In the genomic region with DNA sequence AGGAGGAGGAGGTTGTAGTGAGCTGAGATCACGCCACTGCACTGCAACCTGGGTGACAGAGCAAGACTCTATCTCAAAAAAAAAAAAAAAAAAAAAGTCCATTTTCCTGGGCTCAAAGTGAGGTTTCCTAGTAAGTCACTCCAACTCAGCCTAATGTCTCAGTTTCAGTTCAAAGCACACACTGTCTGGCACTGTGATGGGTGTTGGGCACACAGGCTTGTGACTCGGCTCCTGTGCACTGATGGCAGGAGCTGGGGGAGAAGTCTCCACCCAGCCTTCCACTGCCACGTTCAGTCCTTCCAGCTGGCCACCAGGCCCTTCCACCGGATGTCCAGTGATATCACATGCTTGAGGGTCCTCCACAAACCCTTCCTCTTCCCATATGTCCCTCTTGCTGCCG, we compare ENCODE assay signal across 14 cellular contexts.
DNase-seq lines count a peak whose midpoint lies in the region; ATAC-seq, FAIRE-seq and TF ChIP-seq lines count a peak whose summit lies in the region.
"Had no signal": no experiment of that assay in that cellular context is flagged by ENCODE, and none has a peak within 500 bp of the region (broad histone marks: within the 10 kb centered on the region; RNA-seq: fewer than 3 reads in every experiment).

No MANE protein-coding gene starts in this region.

- no peaks in the 10 kb centered on the region for H3K36me3 ChIP-seq in SK-N-SH (replicated peaks in 1 of 2; ENCODE audit: control insufficient read depth in 1 of 2, insufficient read depth in 2 of 2, low read length in 1 of 2)
- no peaks in the 10 kb centered on the region for H3K36me3 ChIP-seq in H1 (ENCODE audit: control insufficient read depth in 2 of 4, insufficient read depth in 4 of 4, low read length in 3 of 4)
- H3K36me3 ChIP-seq in neuronal stem cell (replicated peaks in 1 of 2; ENCODE audit: control insufficient read depth in 2 of 2, insufficient read depth in 2 of 2, low read length in 2 of 2), result no peaks in the 10 kb centered on the region
- no peaks in the 10 kb centered on the region for H3K36me3 ChIP-seq in adrenal gland (replicated peaks in 1 of 2)

- no peak for FAIRE-seq in H1 (lab: Jason Lieb, UNC)
- FAIRE-seq: GM12878, GM18507 had no signal

- H3K4me3 ChIP-seq in SK-N-SH (ENCODE audit: low read depth in 2 of 2, low read length in 1 of 2) (no peak overlapping the region), H1 (ENCODE audit: extremely low read depth in 1 of 4, insufficient read depth in 2 of 4, low read depth in 3 of 4, low read length in 4 of 4) (no peak overlapping the region), neuronal stem cell (ENCODE audit: low read length in 2 of 2) (no peak overlapping the region), adrenal gland (no peak overlapping the region)
- H3K4me3 ChIP-seq: GM12878, GM23248 had no signal

- H2BK120ac ChIP-seq in H1 (replicated peaks; ENCODE audit: low read depth, low read length) (no peak overlapping the region), neuronal stem cell (ENCODE audit: low read depth, low read length) (no peak overlapping the region)

- 0 out of 2 replicates have a peak overlapping the region, but pooled peaks have one; percentile 42 for H4K8ac ChIP-seq in H1 (ENCODE audit: extremely low read depth, insufficient read depth, low read length)
- H4K8ac ChIP-seq in neuronal stem cell (ENCODE audit: low read depth, low read length), result no peak overlapping the region

- H3K4me3 Mint-ChIP-seq in stimulated activated memory B cell treated with anti-CD40 and anti-IgM and Interleukin-4, amounts not matched to agents 10 μg/mL and 1 μg/mL and 100 μg/mL, for 72 hours, result no peak overlapping the region
- H3K4me3 Mint-ChIP-seq: CD4-positive, alpha-beta T cell; H9 had no signal

- H3K4ac ChIP-seq in H1 (replicated peaks; ENCODE audit: insufficient read length, low read depth, low read length) (no peak overlapping the region), neuronal stem cell (ENCODE audit: low read length) (no peak overlapping the region)

- H3K9me3 ChIP-seq in SK-N-SH, result no peaks in the 10 kb centered on the region
- H3K9me3 ChIP-seq in H1 (ENCODE audit: insufficient read depth in 2 of 2, low read depth in 1 of 2, low read length in 1 of 2), result no peaks in the 10 kb centered on the region
- H3K9me3 ChIP-seq in neuronal stem cell (replicated peaks in 1 of 2; ENCODE audit: control insufficient read depth in 2 of 2, insufficient read depth in 1 of 2, low read depth in 1 of 2, low read length in 2 of 2), result no peaks in the 10 kb centered on the region
- no peaks in the 10 kb centered on the region for H3K9me3 ChIP-seq in adrenal gland (replicated peaks in 1 of 3)

- ATAC-seq in SK-N-SH treated with all-trans-retinoic acid at 6 μM for 48 hours, result no peak
- no peak for ATAC-seq in stimulated activated memory B cell treated with anti-CD40 and anti-IgM and Interleukin-4, amounts not matched to agents 10 μg/mL and 1 μg/mL and 100 μg/mL, for 72 hours
- ATAC-seq: GM12878 had no signal

- no peak overlapping the region for H4K5ac ChIP-seq in H1 (ENCODE audit: insufficient read length, low read depth, low read length)

- intact Hi-C loops in adrenal gland (cut with DNase I), result no loop called here

- no peak overlapping the region for H3K14ac ChIP-seq in H1 (ENCODE audit: insufficient read length)
- no peak overlapping the region for H3K14ac ChIP-seq in neuronal stem cell (ENCODE audit: low read length)

- no peak overlapping the region for H2BK20ac ChIP-seq in H1 (ENCODE audit: low read length)

- no peaks in the 10 kb centered on the region for H3K9me2 ChIP-seq in SK-N-SH

- H3K36me3 Mint-ChIP-seq in stimulated activated memory B cell treated with anti-CD40 and anti-IgM and Interleukin-4, amounts not matched to agents 10 μg/mL and 1 μg/mL and 100 μg/mL, for 72 hours, result no peaks in the 10 kb centered on the region

- H2BK12ac ChIP-seq in H1 (ENCODE audit: low read depth, low read length) (0 out of 2 replicates have a peak overlapping the region, but pooled peaks have one; percentile 80), neuronal stem cell (ENCODE audit: low read length) (peak overlapping the region; percentile 69)

- TF ChIP-seq CTCF in SK-N-SH (IDR thresholded peaks at IDR 0.05) (no peak), H1 (IDR thresholded peaks at IDR 0.05; ENCODE audit: control extremely low read depth in 1 of 3, insufficient read depth in 1 of 3, low read depth in 1 of 3, low read length in 3 of 3) (no peak), adrenal gland (IDR thresholded peaks at IDR 0.05) (no peak)

- H3K27me3 ChIP-seq in SK-N-SH (ENCODE audit: insufficient read depth) (peaks cover under 1% of the 10 kb centered on the region; the same call in 1 of the 2 replicates), H1 (replicated peaks in 1 of 4; ENCODE audit: control insufficient read depth in 3 of 4, extremely low read depth in 1 of 4, insufficient read depth in 3 of 4, low read length in 3 of 4) (no peaks in the 10 kb centered on the region), neuronal stem cell (ENCODE audit: control insufficient read depth in 3 of 3, insufficient read depth in 3 of 3, low read depth in 1 of 3, low read length in 3 of 3) (peaks cover 0 to 12% (median 0%) of the 10 kb centered on the region in 3 experiments), adrenal gland (no peaks in the 10 kb centered on the region)

- H3K23me2 ChIP-seq in H1 (ENCODE audit: low read depth, low read length), result no peaks in the 10 kb centered on the region; the same call in 1 of the 2 replicates

- TF ChIP-seq RAD21 in SK-N-SH (IDR thresholded peaks at IDR 0.05; ENCODE audit: low read length) (no peak), H1 (IDR thresholded peaks at IDR 0.05 in 1 of 2, conservative IDR thresholded peaks at IDR 0.05 in 1 of 2; ENCODE audit: low read depth in 2 of 2, low read length in 2 of 2) (no peak)

- H3K79me1 ChIP-seq in H1 (ENCODE audit: low read depth, low read length), result no peaks in the 10 kb centered on the region
- no peaks in the 10 kb centered on the region for H3K79me1 ChIP-seq in neuronal stem cell (ENCODE audit: low read depth, low read length)

- H3K27ac Mint-ChIP-seq in stimulated activated memory B cell treated with anti-CD40 and anti-IgM and Interleukin-4, amounts not matched to agents 10 μg/mL and 1 μg/mL and 100 μg/mL, for 72 hours, result no peak overlapping the region
- H3K27ac Mint-ChIP-seq: CD4-positive, alpha-beta T cell had no signal

- no peaks in the 10 kb centered on the region for H3K9me3 Mint-ChIP-seq in stimulated activated memory B cell treated with anti-CD40 and anti-IgM and Interleukin-4, amounts not matched to agents 10 μg/mL and 1 μg/mL and 100 μg/mL, for 72 hours
- H3K9me3 Mint-ChIP-seq: CD4-positive, alpha-beta T cell; H9 had no signal

- TF ChIP-seq EP300 in SK-N-SH (IDR thresholded peaks at IDR 0.05; ENCODE audit: borderline replicate concordance in 1 of 2, low read depth in 1 of 2, low read length in 1 of 2) (no peak), H1 (IDR thresholded peaks at IDR 0.05; ENCODE audit: borderline replicate concordance in 1 of 2, low read depth in 2 of 2, low read length in 2 of 2) (no peak)

- H2BK15ac ChIP-seq in H1 (ENCODE audit: low read length), result peak overlapping the region; percentile 55; the same call in 1 of the 2 replicates
- H2BK15ac ChIP-seq in neuronal stem cell (ENCODE audit: low read length), result peak overlapping the region; percentile 68

- H3K4me1 Mint-ChIP-seq in stimulated activated memory B cell treated with anti-CD40 and anti-IgM and Interleukin-4, amounts not matched to agents 10 μg/mL and 1 μg/mL and 100 μg/mL, for 72 hours, result peaks cover 5% of the 10 kb centered on the region

- H3K79me2 ChIP-seq in SK-N-SH (ENCODE audit: insufficient read depth), result no peaks in the 10 kb centered on the region
- H3K79me2 ChIP-seq in H1 (ENCODE audit: control insufficient read depth in 1 of 2, insufficient read depth in 2 of 2, low read length in 2 of 2), result no peaks in the 10 kb centered on the region

- 49% methylated on average over 5 of the region's 5 CpGs for WGBS in SK-N-SH (ENCODE audit: low lambda C conversion rate)
- 80% methylated on average over 5 of the region's 5 CpGs; no CpG with 5 or more reads in 1 of the 2 experiments for WGBS in H1 (ENCODE audit: extremely low coverage in 1 of 2, insufficient coverage in 1 of 2, insufficient read length in 1 of 2, insufficient replicate concordance in 2 of 2, low coverage in 1 of 2, low lambda C conversion rate in 2 of 2, missing lambda C conversion rate in 1 of 2), 2 experiments
- WGBS in neuronal stem cell (ENCODE audit: extremely low coverage in 2 of 2, insufficient read length in 2 of 2, insufficient replicate concordance in 1 of 2), 2 donors, result no CpG with 5 or more reads among the region's 5 CpGs
- WGBS in adrenal gland, 4 donors, result 49 to 73% (median 66%) methylated on average over 5 of the region's 5 CpGs

- H3K9ac ChIP-seq in SK-N-SH (no peak overlapping the region), H1 (replicated peaks in 1 of 4; ENCODE audit: extremely low read depth in 1 of 4, low read depth in 3 of 4, low read length in 3 of 4) (no peak overlapping the region), neuronal stem cell (ENCODE audit: low read depth, low read length, poor library complexity) (no peak overlapping the region)
- H3K9ac ChIP-seq: GM23248 had no signal

- no peak overlapping the region for H4K91ac ChIP-seq in H1 (replicated peaks; ENCODE audit: insufficient read length, low read length)
- no peak overlapping the region for H4K91ac ChIP-seq in neuronal stem cell (ENCODE audit: low read depth, low read length, poor library complexity)

- no peaks in the 10 kb centered on the region for H4K20me1 ChIP-seq in SK-N-SH (ENCODE audit: insufficient read depth)
- H4K20me1 ChIP-seq in H1 (replicated peaks in 1 of 2; ENCODE audit: control insufficient read depth in 1 of 2, insufficient read depth in 2 of 2, low read length in 2 of 2), result no peaks in the 10 kb centered on the region

- POLR2A ChIA-PET in SK-N-SH (lab: Yijun Ruan, JAX) (no interaction called here), H1 (lab: Charles Lee; ENCODE audit: partially characterized antibody) (no interaction called here)

- no peak overlapping the region for H3K27ac ChIP-seq in SK-N-SH (ENCODE audit: low read depth in 2 of 2, low read length in 1 of 2)
- no peak overlapping the region for H3K27ac ChIP-seq in H1 (ENCODE audit: low read depth, low read length)
- no peak overlapping the region for H3K27ac ChIP-seq in neuronal stem cell (replicated peaks; ENCODE audit: low read length)
- no peak overlapping the region for H3K27ac ChIP-seq in adrenal gland
- H3K27ac ChIP-seq: 22Rv1, GM23248 had no signal

- DNase-seq in SK-N-SH (no peak), H1 (ENCODE audit: low read depth in 1 of 2, low spot score in 2 of 2) (no peak), neuronal stem cell (ENCODE audit: low spot score) (no peak), adrenal gland (no peak)
- DNase-seq in activated CD4-positive, alpha-beta T cell treated with anti-CD3 and anti-CD28 coated beads, Interleukin-2, amount 50 U/mL, for 4 hours, result no peak
- DNase-seq: CD4-positive, alpha-beta T cell; DMS79; GM23248; H9 had no signal

- no peak overlapping the region for H3K56ac ChIP-seq in H1 (replicated peaks; ENCODE audit: insufficient read length, low read depth, low read length)

- H3F3A ChIP-seq in SK-N-SH (replicated peaks; ENCODE audit: insufficient read depth), result no peaks in the 10 kb centered on the region

- H3K18ac ChIP-seq in H1 (ENCODE audit: extremely low read depth, low read length) (no peak overlapping the region), neuronal stem cell (ENCODE audit: low read length) (peak overlapping the region; percentile 38)

- no peak for TF ChIP-seq POLR2A in H1 (IDR thresholded peaks at IDR 0.05; ENCODE audit: control extremely low read depth in 1 of 2, low read depth in 2 of 2, low read length in 2 of 2)
- TF ChIP-seq POLR2A in adrenal gland (IDR thresholded peaks at IDR 0.05), result no peak

- peaks cover 0 to 40% of the 10 kb centered on the region in 2 experiments; a peak in 1 of 4 replicates for H3K4me1 ChIP-seq in SK-N-SH (ENCODE audit: control insufficient read depth in 1 of 2, insufficient read depth in 2 of 2, low read depth in 1 of 2, low read length in 1 of 2)
- peaks cover 7 to 23% (median 14%) of the 10 kb centered on the region in 4 experiments for H3K4me1 ChIP-seq in H1 (replicated peaks in 1 of 4; ENCODE audit: control insufficient read depth in 3 of 4, insufficient read depth in 4 of 4, low read length in 3 of 4)
- H3K4me1 ChIP-seq in neuronal stem cell (ENCODE audit: control insufficient read depth in 2 of 2, insufficient read depth in 1 of 2, low read depth in 1 of 2, low read length in 2 of 2), result peaks cover 31 to 38% of the 10 kb centered on the region in 2 donors
- H3K4me1 ChIP-seq in adrenal gland (replicated peaks in 1 of 2), result no peaks in the 10 kb centered on the region

- 0 out of 2 replicates have a peak overlapping the region, but pooled peaks have one; percentile 32 for H2AK5ac ChIP-seq in H1 (ENCODE audit: low read depth, low read length)
- peak overlapping the region; percentile 64 for H2AK5ac ChIP-seq in neuronal stem cell (ENCODE audit: low read depth, low read length)

- H3K23ac ChIP-seq in H1 (ENCODE audit: insufficient read length) (no peak overlapping the region), neuronal stem cell (ENCODE audit: low read depth, low read length, poor library complexity) (no peak overlapping the region)

- H2AFZ ChIP-seq in SK-N-SH (ENCODE audit: low read depth) (no peak overlapping the region), H1 (ENCODE audit: low read length) (no peak overlapping the region), neuronal stem cell (ENCODE audit: low read length) (no peak overlapping the region)
- H2AFZ ChIP-seq: GM23248 had no signal

- CTCF ChIA-PET in SK-N-SH (lab: Yijun Ruan, JAX) (interaction anchor here (0.9 to 10.5 kb wide), 5 partner anchors 69 to 304 kb away, joined by 3 to 108 read pairs (median 6); no protein-coding TSS in a partner anchor), H1 (lab: Charles Lee; ENCODE audit: partially characterized antibody) (interaction anchor here (0.6 to 2.6 kb wide), 8 partner anchors 11 to 294 kb away, joined by 3 to 10 read pairs (median 6); no protein-coding TSS in a partner anchor)

- H3K4me2 ChIP-seq in SK-N-SH, result no peak overlapping the region
- no peak overlapping the region for H3K4me2 ChIP-seq in H1 (ENCODE audit: insufficient read depth in 1 of 2, low read depth in 2 of 2, low read length in 2 of 2)
- no peak overlapping the region for H3K4me2 ChIP-seq in neuronal stem cell (ENCODE audit: insufficient read depth, low read length, poor library complexity, severe bottlenecking)

- H2BK5ac ChIP-seq in H1 (ENCODE audit: low read depth, low read length) (no peak overlapping the region; the same call in 1 of the 2 replicates), neuronal stem cell (ENCODE audit: low read length) (no peak overlapping the region)

- H3K27me3 Mint-ChIP-seq in stimulated activated memory B cell treated with anti-CD40 and anti-IgM and Interleukin-4, amounts not matched to agents 10 μg/mL and 1 μg/mL and 100 μg/mL, for 72 hours, result peaks cover 32% of the 10 kb centered on the region
- H3K27me3 Mint-ChIP-seq: CD4-positive, alpha-beta T cell had no signal
